In the genomic region with DNA sequence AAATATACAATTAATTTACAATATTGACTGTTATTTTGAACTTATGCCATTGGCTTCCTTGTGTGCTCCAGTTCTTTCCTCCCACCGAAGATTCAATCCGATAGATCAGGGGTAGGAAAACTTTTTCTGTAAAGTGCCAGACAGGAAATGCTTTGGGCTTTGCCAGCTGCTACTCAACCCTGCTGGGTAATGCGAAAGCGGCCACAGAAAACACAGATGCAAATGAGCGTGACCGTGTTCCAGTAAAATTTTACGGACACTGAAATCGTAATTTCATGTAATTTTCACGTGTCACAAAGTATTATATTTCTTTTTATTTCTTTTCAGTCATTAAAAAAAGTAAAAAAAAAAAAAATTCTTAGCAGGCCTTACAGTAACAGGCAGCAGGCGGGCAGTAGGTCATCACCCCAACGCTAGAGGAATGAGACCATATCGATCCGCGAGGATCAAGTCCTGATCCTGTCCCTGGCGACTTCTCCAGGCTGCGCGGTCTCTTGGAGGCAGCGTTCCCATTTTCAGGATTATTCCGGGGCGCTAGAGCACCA, we compare ENCODE assay signal across 8 cellular contexts. TPM values are rescaled to one million over a fixed set of nuclear protein-coding genes. Genes with fewer than 3 reads are reported as not detected.
A peak's percentile ranks its signal among the peaks of the same experiment; 100 is the strongest.
DNase-seq lines count a peak whose midpoint lies in the region; ATAC-seq and TF ChIP-seq lines count a peak whose summit lies in the region.

No MANE protein-coding gene starts in this region.

- peak overlapping the region; percentile 99 for H3K4me3 ChIP-seq in fibroblast of the aortic adventitia (ENCODE audit: low read depth, low read length)

- DNase-seq in NOMO-1 treated with DMSO at 0.1 percent for 48 hours (lab: John Stamatoyannopoulos, UW; ENCODE audit: unreplicated experiment) (peak; percentile 1), NOMO-1 treated with dmso at 0.1 percent for 144 hours (lab: John Stamatoyannopoulos, UW; ENCODE audit: unreplicated experiment) (no peak), NCI-H2171 treated with DMSO at 0.1 percent for 48 hours (lab: John Stamatoyannopoulos, UW) (peak; percentile 29), fibroblast of the aortic adventitia (ENCODE audit: low read depth) (peak; percentile 62), osteocyte (ENCODE audit: extremely low spot score, unreplicated experiment) (no peak), hippocampal formation (lab: John Stamatoyannopoulos, UW) (no peak)
- peak; percentile 43 to 54 for DNase-seq in activated T-cell treated with anti-CD3 and anti-CD28 coated beads, Interleukin-2, amount 50 U/mL, for 48 hours

- H3K27me3 Mint-ChIP-seq in osteocyte (ENCODE audit: unreplicated experiment) = no peaks in the 10 kb centered on the region

- H3K27ac Mint-ChIP-seq in osteocyte (ENCODE audit: unreplicated experiment) = peak overlapping the region; percentile 87

- H3K4me3 Mint-ChIP-seq in osteocyte (ENCODE audit: unreplicated experiment) = peak overlapping the region; percentile 93

- no peak for TF ChIP-seq CTCF in fibroblast of the aortic adventitia (IDR thresholded peaks at IDR 0.05; ENCODE audit: insufficient read depth, low read length)
- no peak for TF ChIP-seq CTCF in osteocyte (IDR thresholded peaks at IDR 0.05)

- peaks cover 3% of the 10 kb centered on the region for H3K36me3 Mint-ChIP-seq in osteocyte (ENCODE audit: unreplicated experiment)

- peak; percentile 26 for ATAC-seq in HG02588 (IDR thresholded peaks at IDR 0.05; ENCODE audit: unreplicated experiment)

- peaks cover 38% of the 10 kb centered on the region for H3K4me1 Mint-ChIP-seq in osteocyte (ENCODE audit: unreplicated experiment)

- H3K9me3 Mint-ChIP-seq in osteocyte (ENCODE audit: unreplicated experiment) = no peaks in the 10 kb centered on the region

RNA-seq across cellular contexts. Expression of a gene that starts 0.6 kb away (rescaled TPM):
- total RNA-seq in fibroblast of the aortic adventitia (ENCODE audit: low replicate concordance) (7.0 and 23.9 TPM in 2 replicates), osteocyte (11.4 and 11.9 TPM in 2 replicates)

RNA-seq across cellular contexts. Expression of a gene that starts 1.0 kb away (rescaled TPM):
- total RNA-seq in fibroblast of the aortic adventitia (ENCODE audit: low replicate concordance) (10.3 and 27.7 TPM in 2 replicates), osteocyte (21.4 and 21.8 TPM in 2 replicates)

RNA-seq across cellular contexts. Expression of a gene that starts 59.3 kb away (rescaled TPM):
- 25.4 and 52.7 TPM in 2 replicates for total RNA-seq in fibroblast of the aortic adventitia (ENCODE audit: low replicate concordance)
- total RNA-seq in osteocyte = 13.4 and 14.1 TPM in 2 replicates

Comparison
In these comparisons a context has a peak if more than half of its experiments do, and no peak if none do; other contexts are left out.
1. DNase-seq: peak in NOMO-1 treated with DMSO at 0.1 percent for 48 hours (single experiment), NCI-H2171 treated with DMSO at 0.1 percent for 48 hours (single experiment), activated T-cell treated with anti-CD3 and anti-CD28 coated beads, Interleukin-2, amount 50 U/mL, for 48 hours (2 of 2) and fibroblast of the aortic adventitia (single experiment); none in NOMO-1 treated with dmso at 0.1 percent for 144 hours (single experiment), osteocyte (single experiment) and hippocampal formation (0 of 2).